Comparison of ENCODE assay signal across 32 cellular contexts in the genomic region with DNA sequence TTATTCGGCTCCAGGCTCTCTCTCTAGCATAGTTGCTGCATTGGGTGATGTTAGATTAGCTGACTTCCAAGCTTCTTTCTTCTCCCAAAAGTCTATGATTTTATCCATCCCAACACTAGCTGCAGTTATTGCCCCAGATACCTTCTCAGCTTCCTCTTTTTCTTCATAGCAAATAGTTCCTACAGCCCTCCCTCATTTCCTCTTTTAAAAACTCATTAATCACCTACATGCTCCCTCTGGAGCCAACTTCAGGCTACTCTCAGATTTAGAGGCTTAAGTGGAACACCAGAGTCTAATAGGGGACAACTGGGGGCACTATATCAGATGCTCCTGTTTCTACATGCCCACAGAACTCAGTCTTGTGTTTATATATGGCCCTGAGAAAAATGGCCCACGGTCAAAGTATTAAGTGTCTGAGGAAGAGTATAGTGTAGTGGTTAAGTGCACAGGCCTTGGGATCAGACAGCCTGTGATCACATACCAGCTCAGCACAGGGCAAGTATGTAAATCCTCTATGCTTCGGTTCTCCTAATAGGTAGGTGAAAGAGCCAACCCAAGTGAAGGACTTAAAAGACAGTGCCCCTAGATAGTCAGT.
DNase-seq lines count a peak whose midpoint lies in the region; ATAC-seq and TF ChIP-seq lines count a peak whose summit lies in the region.
"Had no signal": no experiment of that assay in that cellular context is flagged by ENCODE, and none has a peak within 500 bp of the region (broad histone marks: within the 10 kb centered on the region; RNA-seq: fewer than 3 reads in every experiment).

No MANE protein-coding gene starts in this region.

- POLR2A ChIA-PET in naive thymus-derived CD4-positive, alpha-beta T cell (lab: Charles Lee): no interaction called here
- POLR2A ChIA-PET in SK-N-SH (lab: Yijun Ruan, JAX): no interaction called here

- H3F3A ChIP-seq in SK-N-SH (replicated peaks; ENCODE audit: insufficient read depth): no peaks in the 10 kb centered on the region

- WGBS in SK-N-SH (ENCODE audit: low lambda C conversion rate): 71% methylated on average over 3 of the region's 3 CpGs

- H3K4me1 Mint-ChIP-seq in naive thymus-derived CD4-positive, alpha-beta T cell: no peaks in the 10 kb centered on the region
- H3K4me1 Mint-ChIP-seq in T-helper 17 cell: no peaks in the 10 kb centered on the region
- H3K4me1 Mint-ChIP-seq: activated naive CD8-positive, alpha-beta T cell treated with anti-CD3 and anti-CD28 coated beads, Interleukin-2, amount 50 U/mL, for 24 hours had no signal

- TF ChIP-seq EP300 in SK-N-SH (IDR thresholded peaks at IDR 0.05; ENCODE audit: borderline replicate concordance in 1 of 2, low read depth in 1 of 2, low read length in 1 of 2): no peak

- no peak for TF ChIP-seq CTCF in NB4 (IDR thresholded peaks at IDR 0.05; ENCODE audit: low read depth, low read length)
- no peak for TF ChIP-seq CTCF in SK-N-SH (IDR thresholded peaks at IDR 0.05)

- no peak for TF ChIP-seq RAD21 in SK-N-SH (IDR thresholded peaks at IDR 0.05; ENCODE audit: low read length)

- intact Hi-C loops in naive thymus-derived CD4-positive, alpha-beta T cell (cut with micrococcal nuclease): no loop called here

- no peak overlapping the region for H3K4me3 Mint-ChIP-seq in naive thymus-derived CD4-positive, alpha-beta T cell
- no peak overlapping the region for H3K4me3 Mint-ChIP-seq in T-helper 17 cell
- H3K4me3 Mint-ChIP-seq: activated naive CD8-positive, alpha-beta T cell treated with anti-CD3 and anti-CD28 coated beads, Interleukin-2, amount 50 U/mL, for 24 hours; activated T-cell treated with anti-CD3 and anti-CD28 coated beads, Interleukin-2, amount 50 U/mL, for 24 hours; neural crest cell; T-helper 1 cell treated with Interleukin-12 subunit alpha and Interleukin-12 subunit beta and Interleukin-4 antibody, amounts not matched to agents 30 μg/mL and 1 μg/mL, for 36 hours; type B pancreatic cell had no signal

- DNase-seq in GDM1 (lab: John Stamatoyannopoulos, UW) (peak; percentile 53), NB4 (ENCODE audit: low read depth) (peak; percentile 33), SKM-1 treated with dmso at 0.1 percent for 144 hours (lab: John Stamatoyannopoulos, UW; ENCODE audit: unreplicated experiment) (peak; percentile 88), T-helper 17 cell (no peak), hippocampal formation (lab: John Stamatoyannopoulos, UW) (no peak), NCI-H1417 treated with DMSO at 0.1 percent for 48 hours (lab: John Stamatoyannopoulos, UW) (no peak), SK-N-SH (no peak)
- no peak for DNase-seq in naive thymus-derived CD4-positive, alpha-beta T cell
- DNase-seq: ACHN; activated CD4-positive, alpha-beta T cell treated with anti-CD3 and anti-CD28 coated beads for 48 hours; activated gamma-delta T cell treated with Interleukin-2 at 50 U/mL for 16 hours; activated naive CD8-positive, alpha-beta T cell treated with anti-CD3 and anti-CD28 coated beads, Interleukin-2, amount 50 U/mL, for 24 hours; activated T-cell treated with anti-CD3 and anti-CD28 coated beads, Interleukin-2, amount 50 U/mL, for 24 hours; caudate nucleus; cortex of kidney; DMS53; foreskin fibroblast; NCI-H1105; NCI-H1930; pancreas; PC-3; right cardiac atrium; SHP77; stimulated activated CD4-positive, alpha-beta T cell treated with anti-CD3 and anti-CD28 coated beads, Interleukin-4, amount 100 ng/mL, for 1 hour; substantia nigra had no signal

- peaks cover 0 to 3% (median 0%) of the 10 kb centered on the region in 11 donors for H3K9me3 Mint-ChIP-seq in naive thymus-derived CD4-positive, alpha-beta T cell
- H3K9me3 Mint-ChIP-seq: activated naive CD8-positive, alpha-beta T cell treated with anti-CD3 and anti-CD28 coated beads, Interleukin-2, amount 50 U/mL, for 24 hours; activated T-cell treated with anti-CD3 and anti-CD28 coated beads, Interleukin-2, amount 50 U/mL, for 24 hours; T-helper 1 cell treated with Interleukin-12 subunit alpha and Interleukin-12 subunit beta and Interleukin-4 antibody, amounts not matched to agents 30 μg/mL and 1 μg/mL, for 36 hours had no signal

- no peak overlapping the region for H3K27ac Mint-ChIP-seq in naive thymus-derived CD4-positive, alpha-beta T cell
- H3K27ac Mint-ChIP-seq in T-helper 17 cell: no peak overlapping the region
- H3K27ac Mint-ChIP-seq: activated naive CD8-positive, alpha-beta T cell treated with anti-CD3 and anti-CD28 coated beads, Interleukin-2, amount 50 U/mL, for 24 hours; activated T-cell treated with anti-CD3 and anti-CD28 coated beads, Interleukin-2, amount 50 U/mL, for 24 hours; T-helper 1 cell treated with Interleukin-12 subunit alpha and Interleukin-12 subunit beta and Interleukin-4 antibody, amounts not matched to agents 30 μg/mL and 1 μg/mL, for 36 hours; type B pancreatic cell had no signal

- H3K27me3 Mint-ChIP-seq in naive thymus-derived CD4-positive, alpha-beta T cell: peaks cover 4 to 37% (median 12%) of the 10 kb centered on the region in 5 donors
- peaks cover 28% of the 10 kb centered on the region for H3K27me3 Mint-ChIP-seq in T-helper 17 cell

- no peak overlapping the region for H3K27ac ChIP-seq in naive thymus-derived CD4-positive, alpha-beta T cell (ENCODE audit: low read depth, low read length)
- H3K27ac ChIP-seq in SK-N-SH (ENCODE audit: low read depth in 2 of 2, low read length in 1 of 2): no peak overlapping the region
- H3K27ac ChIP-seq: BLaER1, pancreas, VCaP had no signal

- H3K79me2 ChIP-seq in SK-N-SH (ENCODE audit: insufficient read depth): no peaks in the 10 kb centered on the region

- H3K4me3 ChIP-seq in NB4 (ENCODE audit: low read depth, low read length) (no peak overlapping the region), SK-N-SH (ENCODE audit: low read depth in 2 of 2, low read length in 1 of 2) (no peak overlapping the region)
- no peak overlapping the region for H3K4me3 ChIP-seq in naive thymus-derived CD4-positive, alpha-beta T cell (ENCODE audit: low read length)
- H3K4me3 ChIP-seq: BLaER1, lung, pancreas had no signal

- no peak overlapping the region for H3K9ac ChIP-seq in SK-N-SH
- H3K9ac ChIP-seq: BLaER1 had no signal

- no peaks in the 10 kb centered on the region for H3K27me3 ChIP-seq in naive thymus-derived CD4-positive, alpha-beta T cell (ENCODE audit: control insufficient read depth in 2 of 2, insufficient read depth in 2 of 2, low read length in 2 of 2)
- no peaks in the 10 kb centered on the region for H3K27me3 ChIP-seq in SK-N-SH (ENCODE audit: insufficient read depth)
- H3K27me3 ChIP-seq: BLaER1, pancreas had no signal

- peak; percentile 51 for ATAC-seq in naive thymus-derived CD4-positive, alpha-beta T cell
- ATAC-seq in T-helper 17 cell: no peak
- ATAC-seq: activated naive CD8-positive, alpha-beta T cell treated with anti-CD3 and anti-CD28 coated beads, Interleukin-2, amount 50 U/mL, for 24 hours; esophagus mucosa; PC-3; right cardiac atrium had no signal

- CTCF ChIA-PET in naive thymus-derived CD4-positive, alpha-beta T cell (lab: Charles Lee): no interaction called here
- CTCF ChIA-PET in SK-N-SH (lab: Yijun Ruan, JAX): interaction anchor here (1.6 to 2.3 kb wide), 2 partner anchors 13 to 128 kb away, joined by 3 to 8 read pairs; no protein-coding TSS in a partner anchor

- H3K36me3 ChIP-seq in naive thymus-derived CD4-positive, alpha-beta T cell (ENCODE audit: control insufficient read depth in 2 of 3, insufficient read depth in 3 of 3, low read length in 3 of 3): no peaks in the 10 kb centered on the region
- no peaks in the 10 kb centered on the region for H3K36me3 ChIP-seq in SK-N-SH (replicated peaks in 1 of 2; ENCODE audit: control insufficient read depth in 1 of 2, insufficient read depth in 2 of 2, low read length in 1 of 2)
- H3K36me3 ChIP-seq: BLaER1, pancreas had no signal

- H3K9me2 ChIP-seq in SK-N-SH: no peaks in the 10 kb centered on the region

- H2AFZ ChIP-seq in SK-N-SH (ENCODE audit: low read depth): no peak overlapping the region

- H3K9me3 ChIP-seq in naive thymus-derived CD4-positive, alpha-beta T cell (ENCODE audit: control insufficient read depth in 2 of 3, low read length in 3 of 3): no peaks in the 10 kb centered on the region
- H3K9me3 ChIP-seq in T-helper 17 cell (ENCODE audit: control insufficient read depth, low read length, poor library complexity, severe bottlenecking) (no peaks in the 10 kb centered on the region), SK-N-SH (no peaks in the 10 kb centered on the region)
- H3K9me3 ChIP-seq: BLaER1, pancreas had no signal

- no peaks in the 10 kb centered on the region for H3K4me1 ChIP-seq in naive thymus-derived CD4-positive, alpha-beta T cell (ENCODE audit: control insufficient read depth in 2 of 2, insufficient read depth in 2 of 2, low read length in 2 of 2)
- H3K4me1 ChIP-seq in SK-N-SH (ENCODE audit: control insufficient read depth in 1 of 2, insufficient read depth in 2 of 2, low read depth in 1 of 2, low read length in 1 of 2): peaks cover 0 to 8% of the 10 kb centered on the region in 2 experiments; a peak in 2 of 4 replicates
- H3K4me1 ChIP-seq: pancreas had no signal

- TF ChIP-seq POLR2A in NB4 (IDR thresholded peaks at IDR 0.05; ENCODE audit: extremely low read depth, insufficient read length): no peak

- H3K4me2 ChIP-seq in SK-N-SH: no peak overlapping the region
- H3K4me2 ChIP-seq: BLaER1 had no signal

- H3K36me3 Mint-ChIP-seq in naive thymus-derived CD4-positive, alpha-beta T cell: no peaks in the 10 kb centered on the region
- H3K36me3 Mint-ChIP-seq in T-helper 17 cell (ENCODE audit: low read depth): no peaks in the 10 kb centered on the region

- H4K20me1 ChIP-seq in SK-N-SH (ENCODE audit: insufficient read depth): no peaks in the 10 kb centered on the region
- H4K20me1 ChIP-seq: BLaER1 had no signal

TF ChIP-seq in SK-N-SH, 30 proteins besides CTCF, POLR2A, EP300 and RAD21 (continues in another document):
- TF ChIP-seq RFX5 (IDR thresholded peaks at IDR 0.05; ENCODE audit: low read length): no peak
- no peak for TF ChIP-seq SIN3A (IDR thresholded peaks at IDR 0.05; ENCODE audit: borderline replicate concordance, low read depth, low read length)
- TF ChIP-seq, protein P1, sequence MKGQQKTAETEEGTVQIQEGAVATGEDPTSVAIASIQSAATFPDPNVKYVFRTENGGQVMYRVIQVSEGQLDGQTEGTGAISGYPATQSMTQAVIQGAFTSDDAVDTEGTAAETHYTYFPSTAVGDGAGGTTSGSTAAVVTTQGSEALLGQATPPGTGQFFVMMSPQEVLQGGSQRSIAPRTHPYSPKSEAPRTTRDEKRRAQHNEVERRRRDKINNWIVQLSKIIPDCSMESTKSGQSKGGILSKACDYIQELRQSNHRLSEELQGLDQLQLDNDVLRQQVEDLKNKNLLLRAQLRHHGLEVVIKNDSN (IDR thresholded peaks at IDR 0.05; ENCODE audit: borderline replicate concordance, low read depth): no peak
- no peak for TF ChIP-seq MXI1 (IDR thresholded peaks at IDR 0.05; ENCODE audit: low read depth, low read length)
- no peak for TF ChIP-seq TAF1 (IDR thresholded peaks at IDR 0.05; ENCODE audit: borderline replicate concordance, low read depth, low read length)
- no peak for TF ChIP-seq FOSL2 (IDR thresholded peaks at IDR 0.05; ENCODE audit: borderline replicate concordance, low read depth)

Comparison
In these comparisons a context has a peak if more than half of its experiments do, and no peak if none do; other contexts are left out.
1. DNase-seq: peak in GDM1 (single experiment), NB4 (single experiment) and SKM-1 treated with dmso at 0.1 percent for 144 hours (single experiment); none in naive thymus-derived CD4-positive, alpha-beta T cell (0 of 9), T-helper 17 cell (0 of 3), hippocampal formation (0 of 2), NCI-H1417 treated with DMSO at 0.1 percent for 48 hours (single experiment) and SK-N-SH (single experiment).